9 cellular contexts compared by ENCODE assay signal in the genomic region with DNA sequence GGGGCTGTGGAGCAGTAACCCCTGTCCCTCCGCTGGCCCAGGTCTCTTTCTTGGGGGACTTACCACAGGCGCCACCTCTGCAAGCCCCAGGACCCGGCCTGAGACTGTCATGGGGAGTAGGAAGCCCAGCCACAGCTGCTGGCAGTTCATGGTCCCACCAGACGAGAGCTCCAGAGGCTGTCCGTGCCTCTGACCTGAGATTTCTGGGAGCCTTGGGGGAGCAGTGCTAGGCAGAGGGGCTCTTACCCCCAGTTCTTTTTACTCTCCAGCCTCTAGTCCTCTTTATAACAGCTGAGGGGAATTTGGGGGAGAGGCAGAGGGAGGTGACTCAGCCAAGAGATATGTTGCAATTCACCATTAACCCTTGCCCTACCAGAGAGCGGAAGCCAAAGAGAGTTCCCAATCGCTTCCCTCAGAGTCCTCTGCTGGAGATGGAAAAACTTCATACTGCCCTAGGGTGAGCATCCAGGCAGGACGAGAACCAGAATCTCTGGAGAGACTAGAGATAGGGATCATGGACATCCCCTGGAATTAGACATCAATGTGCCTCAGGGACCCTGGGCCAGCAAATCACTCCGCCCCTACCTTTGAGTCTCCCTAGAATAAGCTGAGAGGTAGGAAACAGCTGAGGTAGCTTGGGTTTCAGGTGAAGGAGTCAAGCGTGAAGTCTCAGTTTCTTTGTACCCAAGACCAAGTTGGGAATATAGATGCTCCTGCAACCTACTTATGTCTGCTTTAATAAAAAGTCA. TPM values are rescaled to one million over a fixed set of nuclear protein-coding genes. Genes with fewer than 3 reads are reported as not detected.
DNase-seq lines count a peak whose midpoint lies in the region; ATAC-seq and TF ChIP-seq lines count a peak whose summit lies in the region.
"Had no signal": no experiment of that assay in that cellular context is flagged by ENCODE, and none has a peak within 500 bp of the region (broad histone marks: within the 10 kb centered on the region; RNA-seq: fewer than 3 reads in every experiment).

A gene with protein sequence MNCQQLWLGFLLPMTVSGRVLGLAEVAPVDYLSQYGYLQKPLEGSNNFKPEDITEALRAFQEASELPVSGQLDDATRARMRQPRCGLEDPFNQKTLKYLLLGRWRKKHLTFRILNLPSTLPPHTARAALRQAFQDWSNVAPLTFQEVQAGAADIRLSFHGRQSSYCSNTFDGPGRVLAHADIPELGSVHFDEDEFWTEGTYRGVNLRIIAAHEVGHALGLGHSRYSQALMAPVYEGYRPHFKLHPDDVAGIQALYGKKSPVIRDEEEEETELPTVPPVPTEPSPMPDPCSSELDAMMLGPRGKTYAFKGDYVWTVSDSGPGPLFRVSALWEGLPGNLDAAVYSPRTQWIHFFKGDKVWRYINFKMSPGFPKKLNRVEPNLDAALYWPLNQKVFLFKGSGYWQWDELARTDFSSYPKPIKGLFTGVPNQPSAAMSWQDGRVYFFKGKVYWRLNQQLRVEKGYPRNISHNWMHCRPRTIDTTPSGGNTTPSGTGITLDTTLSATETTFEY (minus strand): TSS at position 256 of the 749 bp plus-strand sequence. CDS start 106 bp downstream, at position 150.

- H3K27me3 Mint-ChIP-seq in stimulated activated naive CD8-positive, alpha-beta T cell treated with anti-CD3 and anti-CD28 coated beads, Interleukin-15, amount 100 ng/mL, for 72 hours: no peaks in the 10 kb centered on the region

- peaks cover 11% of the 10 kb centered on the region for H3K4me1 Mint-ChIP-seq in stimulated activated naive CD8-positive, alpha-beta T cell treated with anti-CD3 and anti-CD28 coated beads, Interleukin-15, amount 100 ng/mL, for 72 hours

- H3K27ac Mint-ChIP-seq in stimulated activated naive CD8-positive, alpha-beta T cell treated with anti-CD3 and anti-CD28 coated beads, Interleukin-15, amount 100 ng/mL, for 72 hours: no peak within 1 kb of the TSS
- H3K27ac Mint-ChIP-seq: effector memory CD8-positive, alpha-beta T cell had no signal

- ATAC-seq in HG03135 (IDR thresholded peaks at IDR 0.05; ENCODE audit: unreplicated experiment): no peak
- no peak for ATAC-seq in stimulated activated naive CD8-positive, alpha-beta T cell treated with anti-CD3 and anti-CD28 coated beads, Interleukin-15, amount 100 ng/mL, for 72 hours
- ATAC-seq in HG03045 (IDR thresholded peaks at IDR 0.05; ENCODE audit: unreplicated experiment): no peak
- ATAC-seq: effector memory CD8-positive, alpha-beta T cell had no signal

- H3K36me3 ChIP-seq in HUES6 (ENCODE audit: control insufficient read depth, insufficient read depth, low read length): no peaks in the 10 kb centered on the region

- H3K4me3 ChIP-seq in HUES6 (ENCODE audit: low read depth, low read length) (peak within 1 kb of the TSS; percentile 37), astrocyte of the cerebellum (ENCODE audit: low read depth, low read length) (peak within 1 kb of the TSS; percentile 47)

- DNase-seq in astrocyte of the cerebellum (ENCODE audit: low read depth) (peak; percentile 41), iris pigment epithelial cell (ENCODE audit: low read depth) (peak; percentile 82), HuH-7.5 (ENCODE audit: low spot score) (no peak)
- no peak for DNase-seq in stimulated activated naive CD8-positive, alpha-beta T cell treated with anti-CD3 and anti-CD28 coated beads, Interleukin-15, amount 100 ng/mL, for 72 hours
- DNase-seq: effector memory CD8-positive, alpha-beta T cell had no signal

- in situ Hi-C loops in astrocyte of the cerebellum (cut with HindIII; ENCODE audit: low sequenced_read_pairs): no loop called here

- H3K9me3 Mint-ChIP-seq in stimulated activated naive CD8-positive, alpha-beta T cell treated with anti-CD3 and anti-CD28 coated beads, Interleukin-15, amount 100 ng/mL, for 72 hours: no peaks in the 10 kb centered on the region
- H3K9me3 Mint-ChIP-seq: effector memory CD8-positive, alpha-beta T cell had no signal

- peak within 1 kb of the TSS; percentile 20 for H3K9ac ChIP-seq in HUES6 (ENCODE audit: low read length)

- H3K9me3 ChIP-seq in HUES6 (ENCODE audit: control insufficient read depth, insufficient read depth, low read depth, low read length): no peaks in the 10 kb centered on the region

- H3K4me3 Mint-ChIP-seq in stimulated activated naive CD8-positive, alpha-beta T cell treated with anti-CD3 and anti-CD28 coated beads, Interleukin-15, amount 100 ng/mL, for 72 hours: no peak within 1 kb of the TSS
- H3K4me3 Mint-ChIP-seq: effector memory CD8-positive, alpha-beta T cell had no signal

- TF ChIP-seq CTCF in astrocyte of the cerebellum (IDR thresholded peaks at IDR 0.05; ENCODE audit: low read depth, low read length, missing control alignments): no peak
- no peak for TF ChIP-seq CTCF in subcutaneous adipose tissue (IDR thresholded peaks at IDR 0.05; ENCODE audit: low read depth)

- no peak within 1 kb of the TSS for H3K27ac ChIP-seq in HUES6 (ENCODE audit: low read depth, low read length)

- H3K4me1 ChIP-seq in HUES6 (ENCODE audit: control insufficient read depth, insufficient read depth, low read length): peaks cover 20% of the 10 kb centered on the region

- no peaks in the 10 kb centered on the region for H3K27me3 ChIP-seq in HUES6 (ENCODE audit: control insufficient read depth, insufficient read depth, low read length)

RNA-seq across cellular contexts. Expression of the gene that starts here (rescaled TPM):
- total RNA-seq in subcutaneous adipose tissue: 100 to 1,000 TPM in 1 of 4 donors, 10 to 100 TPM in 3; 22.2 to 182 (median 45.7) TPM

Comparison
In these comparisons a context has a peak if more than half of its experiments do, and no peak if none do; other contexts are left out.
1. DNase-seq: peak in astrocyte of the cerebellum (single experiment) and iris pigment epithelial cell (single experiment); none in stimulated activated naive CD8-positive, alpha-beta T cell treated with anti-CD3 and anti-CD28 coated beads, Interleukin-15, amount 100 ng/mL, for 72 hours (0 of 2) and HuH-7.5 (single experiment).